Comparison of ENCODE assay signal across 8 cellular contexts in genomic region chr9:4792572-4793411, GRCh38. TPM values are rescaled to one million over a fixed set of nuclear protein-coding genes. Genes with fewer than 3 reads are reported as not detected.
DNase-seq lines count a peak whose midpoint lies in the region; ATAC-seq and FAIRE-seq lines count a peak whose summit lies in the region.

RCL1 (plus strand) TSS chr9:4792944; CDS start chr9:4793092, 148 bp downstream.

- peaks cover 4% of the 10 kb centered on the region for H3K36me3 Mint-ChIP-seq in activated CD8-positive, alpha-beta memory T cell treated with anti-CD3 and anti-CD28 coated beads, Interleukin-2, amount 10 ng/mL, durations not matched to agents 7 days and 5 days

- H3K27me3 Mint-ChIP-seq in activated CD8-positive, alpha-beta memory T cell treated with anti-CD3 and anti-CD28 coated beads, Interleukin-2, amount 10 ng/mL, durations not matched to agents 7 days and 5 days = no peaks in the 10 kb centered on the region

- H3K4me1 ChIP-seq in endocrine pancreas (ENCODE audit: control insufficient read depth, insufficient read depth, low read length) (no peaks in the 10 kb centered on the region), mesendoderm (ENCODE audit: control insufficient read depth, low read depth, low read length) (peaks cover 6% of the 10 kb centered on the region)

- peaks cover 40% of the 10 kb centered on the region for H3K79me2 ChIP-seq in mesendoderm (ENCODE audit: control insufficient read depth, insufficient read depth, low read length)

- ATAC-seq in GM21367 (IDR thresholded peaks at IDR 0.05; ENCODE audit: unreplicated experiment) = peak; percentile 97
- peak; percentile 97 for ATAC-seq in activated CD8-positive, alpha-beta memory T cell treated with anti-CD3 and anti-CD28 coated beads, Interleukin-2, amount 10 ng/mL, durations not matched to agents 7 days and 5 days

- FAIRE-seq in HTR-8/SVneo (lab: Jason Lieb, UNC) = peak; percentile 68

- peak within 1 kb of the TSS; percentile 93 for H3K27ac Mint-ChIP-seq in activated CD8-positive, alpha-beta memory T cell treated with anti-CD3 and anti-CD28 coated beads, Interleukin-2, amount 10 ng/mL, durations not matched to agents 7 days and 5 days

- peak within 1 kb of the TSS; percentile 89 for H3K56ac ChIP-seq in mesendoderm (ENCODE audit: low read length)

- CTCF ChIA-PET in activated CD8-positive, alpha-beta memory T cell treated with anti-CD3 and anti-CD28 coated beads, Interleukin-2, amount 10 ng/mL, durations not matched to agents 7 days and 5 days (lab: Charles Lee) = interaction anchor here (0.6 to 3.0 kb wide), 13 partner anchors 23 to 797 kb away, joined by 3 to 14 read pairs (median 4); partner anchors contain the start of gene JAK2

- H3K4me2 ChIP-seq in mesendoderm (ENCODE audit: low read length) = peak within 1 kb of the TSS; percentile 95

- DNase-seq in COLO829 (ENCODE audit: low spot score) (peak; percentile 78), HTR-8/SVneo (ENCODE audit: insufficient read length, low spot score) (peak; percentile 93), NOMO-1 treated with dmso at 0.1 percent for 144 hours (lab: John Stamatoyannopoulos, UW; ENCODE audit: unreplicated experiment) (peak; percentile 85), mesendoderm (peak; percentile 98)
- peak; percentile 98 for DNase-seq in activated CD8-positive, alpha-beta memory T cell treated with anti-CD3 and anti-CD28 coated beads, Interleukin-2, amount 10 ng/mL, durations not matched to agents 7 days and 5 days
- peak; percentile 85 for DNase-seq in stimulated activated CD8-positive, alpha-beta memory T cell treated with anti-CD3 and anti-CD28 coated beads, Interleukin-15, amount 100 ng/mL, for 1 hour (ENCODE audit: low read depth)

- no CpG with 5 or more reads among the region's 100 CpGs for WGBS in mesendoderm (ENCODE audit: extremely low coverage, insufficient coverage, low lambda C conversion rate)

- H2BK15ac ChIP-seq in mesendoderm (replicated peaks; ENCODE audit: low read depth) = no peak within 1 kb of the TSS

- H3K4me3 ChIP-seq in endocrine pancreas (ENCODE audit: control insufficient read depth, insufficient read depth, low read length) (peak within 1 kb of the TSS; percentile 90), mesendoderm (ENCODE audit: low read length) (peak within 1 kb of the TSS; percentile 93)

- H3K27ac ChIP-seq in mesendoderm (ENCODE audit: low read depth, low read length) = peak within 1 kb of the TSS; percentile 67

- peak within 1 kb of the TSS; percentile 96 for H3K4me3 Mint-ChIP-seq in activated CD8-positive, alpha-beta memory T cell treated with anti-CD3 and anti-CD28 coated beads, Interleukin-2, amount 10 ng/mL, durations not matched to agents 7 days and 5 days

- H3K18ac ChIP-seq in mesendoderm (ENCODE audit: low read length) = peak within 1 kb of the TSS; percentile 69

- H3K36me3 ChIP-seq in endocrine pancreas (ENCODE audit: control insufficient read depth, insufficient read depth, low read length) (no peaks in the 10 kb centered on the region), mesendoderm (ENCODE audit: control insufficient read depth, insufficient read depth, low read length) (no peaks in the 10 kb centered on the region)

- H3K4ac ChIP-seq in mesendoderm (ENCODE audit: low read depth, low read length) = no peak within 1 kb of the TSS

- H3K23ac ChIP-seq in mesendoderm (ENCODE audit: low read length) = no peak within 1 kb of the TSS

- H3K9ac ChIP-seq in endocrine pancreas (ENCODE audit: control insufficient read depth, insufficient read depth, low read length) (peak within 1 kb of the TSS; percentile 79), mesendoderm (ENCODE audit: low read length) (peak within 1 kb of the TSS; percentile 87)

- H3K79me1 ChIP-seq in mesendoderm (ENCODE audit: low read length) = peaks cover 9% of the 10 kb centered on the region

- no peaks in the 10 kb centered on the region for H3K9me3 Mint-ChIP-seq in activated CD8-positive, alpha-beta memory T cell treated with anti-CD3 and anti-CD28 coated beads, Interleukin-2, amount 10 ng/mL, durations not matched to agents 7 days and 5 days (ENCODE audit: low read depth)

- no peak within 1 kb of the TSS for H2BK120ac ChIP-seq in mesendoderm (ENCODE audit: low read depth, low read length)

- peaks cover 33% of the 10 kb centered on the region for H3K4me1 Mint-ChIP-seq in activated CD8-positive, alpha-beta memory T cell treated with anti-CD3 and anti-CD28 coated beads, Interleukin-2, amount 10 ng/mL, durations not matched to agents 7 days and 5 days

- no peak within 1 kb of the TSS for H4K8ac ChIP-seq in mesendoderm (ENCODE audit: low read depth, low read length)

- H2AK5ac ChIP-seq in mesendoderm (ENCODE audit: low read length) = no peak within 1 kb of the TSS

- H2BK5ac ChIP-seq in mesendoderm (ENCODE audit: low read length) = peak within 1 kb of the TSS; percentile 37

- H4K5ac ChIP-seq in mesendoderm (ENCODE audit: low read length) = no peak within 1 kb of the TSS

- no peaks in the 10 kb centered on the region for H3K9me3 ChIP-seq in endocrine pancreas (ENCODE audit: control insufficient read depth, low read length)

- H3K27me3 ChIP-seq in endocrine pancreas (ENCODE audit: control insufficient read depth, insufficient read depth, low read length) = no peaks in the 10 kb centered on the region
- H3K27me3 ChIP-seq in mesendoderm (ENCODE audit: insufficient read depth, low read length, poor library complexity) = no peaks in the 10 kb centered on the region

RNA-seq across cellular contexts. Expression of gene RCL1, which starts in this region (rescaled TPM):
- total RNA-seq in activated CD8-positive, alpha-beta memory T cell treated with anti-CD3 and anti-CD28 coated beads, Interleukin-2, amount 10 ng/mL, durations not matched to agents 7 days and 5 days = 10 to 100 TPM; 14.3 to 20.2 TPM
- 39.6 TPM for polyA plus RNA-seq in mesendoderm (2013, experiment 1 of 2)
- 38.6 TPM for polyA plus RNA-seq in mesendoderm (2013, experiment 2 of 2)

Comparison
In these comparisons a context has a peak if more than half of its experiments do, and no peak if none do; other contexts are left out.
1. Peak in every context shown above with its lines: DNase-seq, ATAC-seq, H3K4me3 ChIP-seq and H3K27ac ChIP-seq.